In the genomic region with DNA sequence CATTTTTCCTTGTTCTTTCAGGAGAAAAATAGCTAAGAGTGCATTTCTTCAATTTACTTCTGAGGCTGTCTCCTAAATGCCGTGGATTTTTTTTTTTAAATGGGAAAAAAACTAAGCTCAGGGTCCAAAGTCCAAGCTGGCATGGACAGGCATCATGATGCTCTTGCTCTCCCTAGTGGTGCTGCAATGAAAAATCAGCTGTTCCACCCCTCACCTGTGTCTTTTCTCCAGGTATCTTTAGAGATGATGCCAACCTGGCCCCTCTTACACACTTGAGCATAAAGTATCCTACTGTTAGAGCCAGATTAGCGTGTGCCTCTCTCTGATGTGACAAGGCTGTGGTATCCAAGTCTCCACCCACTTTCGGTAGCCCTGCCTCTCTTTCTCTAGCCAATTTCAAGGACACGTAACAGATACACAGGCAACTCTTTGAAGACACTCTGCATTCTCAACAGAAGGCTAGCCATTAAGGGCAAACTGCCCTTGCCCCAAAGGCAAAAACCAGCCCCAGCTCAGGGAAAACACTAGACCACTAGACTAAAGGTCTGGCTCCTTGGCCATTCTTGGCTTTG, we compare ENCODE assay signal across 9 cellular contexts.
A peak's percentile ranks its signal among the peaks of the same experiment; 100 is the strongest.
DNase-seq lines count a peak whose midpoint lies in the region; ATAC-seq and TF ChIP-seq lines count a peak whose summit lies in the region.
"Had no signal": no experiment of that assay in that cellular context is flagged by ENCODE, and none has a peak within 500 bp of the region (broad histone marks: within the 10 kb centered on the region; RNA-seq: fewer than 3 reads in every experiment).

No MANE protein-coding gene starts in this region.

- CTCF ChIA-PET in SK-N-SH (lab: Yijun Ruan, JAX), result interaction anchor here (0.6 to 2.2 kb wide), 14 partner anchors 19 to 1013 kb away, joined by 3 to 10 read pairs (median 4); no protein-coding TSS in a partner anchor
- CTCF ChIA-PET in CD8-positive, alpha-beta memory T cell (lab: Charles Lee), result no interaction called here

- no peaks in the 10 kb centered on the region for H4K20me1 ChIP-seq in SK-N-SH (ENCODE audit: insufficient read depth)

- TF ChIP-seq EP300 in SK-N-SH (IDR thresholded peaks at IDR 0.05; ENCODE audit: borderline replicate concordance in 1 of 2, low read depth in 1 of 2, low read length in 1 of 2), result no peak

- H3K9me2 ChIP-seq in SK-N-SH, result no peaks in the 10 kb centered on the region

- H3K27me3 ChIP-seq in SK-N-SH (ENCODE audit: insufficient read depth) (no peaks in the 10 kb centered on the region), kidney epithelial cell (ENCODE audit: control insufficient read depth, insufficient read depth, low read length) (no peaks in the 10 kb centered on the region)
- H3K27me3 ChIP-seq in CD8-positive, alpha-beta memory T cell (ENCODE audit: insufficient read depth, low read length, poor library complexity, severe bottlenecking), result no peaks in the 10 kb centered on the region

- peaks cover 0 to 4% of the 10 kb centered on the region in 2 experiments; a peak in 2 of 4 replicates for H3K4me1 ChIP-seq in SK-N-SH (ENCODE audit: control insufficient read depth in 1 of 2, insufficient read depth in 2 of 2, low read depth in 1 of 2, low read length in 1 of 2)
- peaks cover 3% of the 10 kb centered on the region for H3K4me1 ChIP-seq in CD8-positive, alpha-beta memory T cell (ENCODE audit: insufficient read depth, low read length)

- peaks cover 9 to 25% of the 10 kb centered on the region in 2 experiments for H3K36me3 ChIP-seq in SK-N-SH (replicated peaks in 1 of 2; ENCODE audit: control insufficient read depth in 1 of 2, insufficient read depth in 2 of 2, low read length in 1 of 2)
- no peaks in the 10 kb centered on the region for H3K36me3 ChIP-seq in kidney epithelial cell (ENCODE audit: control insufficient read depth, insufficient read depth, low read length)
- no peaks in the 10 kb centered on the region for H3K36me3 ChIP-seq in CD8-positive, alpha-beta memory T cell (ENCODE audit: insufficient read depth, low read length)

- DNase-seq in COR-L47 (lab: John Stamatoyannopoulos, UW) (peak; percentile 50), SK-N-SH (peak; percentile 10), kidney epithelial cell (ENCODE audit: low read depth) (no peak), mucosa of gallbladder (ENCODE audit: low spot score) (no peak)
- DNase-seq in naive thymus-derived CD8-positive, alpha-beta T cell, result no peak
- no peak for DNase-seq in CD8-positive, alpha-beta memory T cell
- DNase-seq: stimulated activated CD4-positive, alpha-beta T cell treated with anti-CD3 and anti-CD28 coated beads, Interleukin-15, amount 100 ng/mL, for 24 hours had no signal

- no peak overlapping the region for H3K4me3 Mint-ChIP-seq in naive thymus-derived CD8-positive, alpha-beta T cell
- H3K4me3 Mint-ChIP-seq in CD8-positive, alpha-beta memory T cell, result no peak overlapping the region

- peaks cover 6% of the 10 kb centered on the region for H3F3A ChIP-seq in SK-N-SH (replicated peaks; ENCODE audit: insufficient read depth)

- H3K4me1 Mint-ChIP-seq in naive thymus-derived CD8-positive, alpha-beta T cell, result peaks cover 5 to 18% (median 13%) of the 10 kb centered on the region in 4 donors
- H3K4me1 Mint-ChIP-seq in CD8-positive, alpha-beta memory T cell, result peaks cover 3 to 8% (median 6%) of the 10 kb centered on the region in 3 donors

- H3K36me3 Mint-ChIP-seq in naive thymus-derived CD8-positive, alpha-beta T cell, result no peaks in the 10 kb centered on the region
- no peaks in the 10 kb centered on the region for H3K36me3 Mint-ChIP-seq in CD8-positive, alpha-beta memory T cell

- no peaks in the 10 kb centered on the region for H3K9me3 ChIP-seq in SK-N-SH
- H3K9me3 ChIP-seq in CD8-positive, alpha-beta memory T cell (ENCODE audit: low read length), result no peaks in the 10 kb centered on the region

- no peak overlapping the region for H3K27ac ChIP-seq in SK-N-SH (ENCODE audit: low read depth in 2 of 2, low read length in 1 of 2)
- no peak overlapping the region for H3K27ac ChIP-seq in CD8-positive, alpha-beta memory T cell (ENCODE audit: low read depth, low read length)

- H3K9ac ChIP-seq in SK-N-SH, result no peak overlapping the region

- peak; percentile 71 for TF ChIP-seq RAD21 in SK-N-SH (IDR thresholded peaks at IDR 0.05; ENCODE audit: low read length)

- peak; percentile 57 for ATAC-seq in HG02884 (IDR thresholded peaks at IDR 0.05; ENCODE audit: unreplicated experiment)
- no peak for ATAC-seq in naive thymus-derived CD8-positive, alpha-beta T cell
- ATAC-seq in HG03175 (IDR thresholded peaks at IDR 0.05; ENCODE audit: unreplicated experiment), result no peak

- peaks cover 0 to 2% (median 0%) of the 10 kb centered on the region in 5 donors for H3K27me3 Mint-ChIP-seq in naive thymus-derived CD8-positive, alpha-beta T cell
- peaks cover 0 to 9% of the 10 kb centered on the region in 2 donors for H3K27me3 Mint-ChIP-seq in CD8-positive, alpha-beta memory T cell

- POLR2A ChIA-PET in SK-N-SH (lab: Yijun Ruan, JAX), result no interaction called here
- POLR2A ChIA-PET in naive thymus-derived CD8-positive, alpha-beta T cell (lab: Charles Lee), result no interaction called here
- POLR2A ChIA-PET in CD8-positive, alpha-beta memory T cell (lab: Charles Lee), result no interaction called here

- H3K27ac Mint-ChIP-seq in naive thymus-derived CD8-positive, alpha-beta T cell, result no peak overlapping the region
- no peak overlapping the region for H3K27ac Mint-ChIP-seq in CD8-positive, alpha-beta memory T cell

- peaks cover 9% of the 10 kb centered on the region; the same call in 1 of the 2 replicates for H3K79me2 ChIP-seq in SK-N-SH (ENCODE audit: insufficient read depth)

- H2AFZ ChIP-seq in SK-N-SH (ENCODE audit: low read depth), result no peak overlapping the region

- WGBS in SK-N-SH (ENCODE audit: low lambda C conversion rate), result 84% methylated on average over 4 of the region's 4 CpGs

- H3K4me3 ChIP-seq in SK-N-SH (ENCODE audit: low read depth in 2 of 2, low read length in 1 of 2) (no peak overlapping the region), kidney epithelial cell (ENCODE audit: low read depth, low read length) (no peak overlapping the region)
- no peak overlapping the region for H3K4me3 ChIP-seq in CD8-positive, alpha-beta memory T cell (ENCODE audit: low read length)

- no peaks in the 10 kb centered on the region for H3K9me3 Mint-ChIP-seq in naive thymus-derived CD8-positive, alpha-beta T cell
- peaks cover 0 to 4% (median 0%) of the 10 kb centered on the region in 5 donors for H3K9me3 Mint-ChIP-seq in CD8-positive, alpha-beta memory T cell

- TF ChIP-seq CTCF in SK-N-SH (IDR thresholded peaks at IDR 0.05), result peak; percentile 46
- TF ChIP-seq CTCF in kidney epithelial cell (IDR thresholded peaks at IDR 0.05; ENCODE audit: insufficient read depth, low read length, poor library complexity, severe bottlenecking), result peak; percentile 37

- H3K4me2 ChIP-seq in SK-N-SH, result no peak overlapping the region

TF ChIP-seq in SK-N-SH, 30 proteins besides CTCF, POLR2A, EP300 and RAD21:
- TF ChIP-seq SMC3 (IDR thresholded peaks at IDR 0.05; ENCODE audit: low read depth, low read length), result peak; percentile 56
- no peak for TF ChIP-seq JUND (IDR thresholded peaks at IDR 0.05)

Comparison
In these comparisons a context has a peak if more than half of its experiments do, and no peak if none do; other contexts are left out.
1. DNase-seq: peak in COR-L47 (single experiment) and SK-N-SH (single experiment); none in kidney epithelial cell (single experiment), naive thymus-derived CD8-positive, alpha-beta T cell (0 of 10), CD8-positive, alpha-beta memory T cell (0 of 5) and mucosa of gallbladder (single experiment).